ENCODE assay signal across 8 cellular contexts in genomic region chr5:177496111-177497010, GRCh38. TPM values are rescaled to one million over a fixed set of nuclear protein-coding genes. Genes with fewer than 3 reads are reported as not detected.
DNase-seq lines count a peak whose midpoint lies in the region; ATAC-seq lines count a peak whose summit lies in the region.

No MANE protein-coding gene starts in this region.

- H3K4me3 Mint-ChIP-seq in IgD-negative memory B cell: peak overlapping the region; percentile 21 to 86 (median 78)
- H3K4me3 Mint-ChIP-seq in T-helper 17 cell: peak overlapping the region; percentile 87
- H3K4me3 Mint-ChIP-seq in naive B cell: peak overlapping the region; percentile 38 to 87 (median 74)

- H3K36me3 ChIP-seq in esophagus (ENCODE audit: control insufficient read depth in 2 of 2, insufficient read depth in 2 of 2, low read length in 1 of 2): peaks cover 0 to 10% of the 10 kb centered on the region in 2 donors

- peak overlapping the region; percentile 84 to 92 for H3K27ac ChIP-seq in esophagus (ENCODE audit: low read depth in 2 of 2, low read length in 1 of 2)

- H3K36me3 Mint-ChIP-seq in IgD-negative memory B cell: peaks cover 5% of the 10 kb centered on the region
- peaks cover 4% of the 10 kb centered on the region for H3K36me3 Mint-ChIP-seq in T-helper 17 cell (ENCODE audit: low read depth)
- H3K36me3 Mint-ChIP-seq in naive B cell: peaks cover 0 to 7% of the 10 kb centered on the region in 2 donors

- H3K9me3 ChIP-seq in T-helper 17 cell (ENCODE audit: control insufficient read depth, low read length, poor library complexity, severe bottlenecking) (no peaks in the 10 kb centered on the region), esophagus (ENCODE audit: control insufficient read depth in 2 of 2, insufficient read depth in 1 of 2, low read depth in 1 of 2, low read length in 1 of 2) (no peaks in the 10 kb centered on the region)

- no peaks in the 10 kb centered on the region for H3K27me3 ChIP-seq in esophagus (ENCODE audit: control insufficient read depth in 1 of 2, insufficient read depth in 2 of 2, low read length in 2 of 2)

- peaks cover 3 to 15% of the 10 kb centered on the region in 2 donors for H3K4me1 ChIP-seq in esophagus (ENCODE audit: control insufficient read depth in 2 of 2, insufficient read depth in 2 of 2, low read length in 1 of 2)

- peaks cover 9 to 41% (median 29%) of the 10 kb centered on the region in 3 donors for H3K4me1 Mint-ChIP-seq in IgD-negative memory B cell
- peaks cover 22% of the 10 kb centered on the region for H3K4me1 Mint-ChIP-seq in T-helper 17 cell
- peaks cover 52 to 61% (median 54%) of the 10 kb centered on the region in 3 donors for H3K4me1 Mint-ChIP-seq in naive B cell

- 13 to 20% methylated on average over 22 to 31 of the region's 31 CpGs for WGBS in esophagus, 2 donors

- peak overlapping the region; percentile 53 to 64 for H3K4me3 ChIP-seq in esophagus (ENCODE audit: low read depth in 1 of 2, low read length in 2 of 2)

- H3K27ac Mint-ChIP-seq in IgD-negative memory B cell (peak overlapping the region in 1 of 3 donors; percentile 68), T-helper 17 cell (no peak overlapping the region), naive B cell (no peak overlapping the region)

- DNase-seq in EL: peak; percentile 95
- DNase-seq in T-helper 17 cell: no peak
- DNase-seq in naive B cell: no peak
- no peak for DNase-seq in Ammon's horn (ENCODE audit: low spot score)
- DNase-seq in stimulated activated CD4-positive, alpha-beta T cell treated with anti-CD3 and anti-CD28 coated beads, Interleukin-4, amount 100 ng/mL, for 4 hours: no peak

- no peak for ATAC-seq in T-helper 17 cell
- no peak for ATAC-seq in naive B cell (ENCODE audit: low read depth in 2 of 2)
- no peak for ATAC-seq in HG02970 (IDR thresholded peaks at IDR 0.05; ENCODE audit: low FRiP score, unreplicated experiment)

- peaks cover 3% of the 10 kb centered on the region for H3K27me3 Mint-ChIP-seq in IgD-negative memory B cell
- no peaks in the 10 kb centered on the region for H3K27me3 Mint-ChIP-seq in T-helper 17 cell
- H3K27me3 Mint-ChIP-seq in naive B cell: peaks cover 4 to 8% (median 7%) of the 10 kb centered on the region in 3 donors

- no peaks in the 10 kb centered on the region for H3K9me3 Mint-ChIP-seq in IgD-negative memory B cell
- H3K9me3 Mint-ChIP-seq in naive B cell: peaks cover 0 to 2% (median 0%) of the 10 kb centered on the region in 7 donors

RNA-seq across cellular contexts. Expression of gene PDLIM7, which starts 1.0 kb away (rescaled TPM):
- polyA plus RNA-seq in IgD-negative memory B cell (16.3 TPM), esophagus (100 to 1,000 TPM in 1 of 2 donors, 10 to 100 TPM in 1; 65.4 to 102 TPM), naive B cell (ENCODE audit: low read depth in 6 of 6) (1 to 10 TPM; 1.5 to 6.0 (median 3.9) TPM)
- total RNA-seq in T-helper 17 cell: 10 to 100 TPM in 1 of 2 donors, 1 to 10 TPM in 1; 6.8 to 16.2 TPM

RNA-seq across cellular contexts. Expression of gene DOK3, which starts 13.3 kb away (rescaled TPM):
- polyA plus RNA-seq in IgD-negative memory B cell: 154 TPM
- 1 to 10 TPM; 5.1 to 8.0 TPM for total RNA-seq in T-helper 17 cell
- polyA plus RNA-seq in esophagus: 1 to 10 TPM; 2.4 to 5.1 TPM
- 10 to 100 TPM; 12.7 to 47.7 (median 38.1) TPM for polyA plus RNA-seq in naive B cell (ENCODE audit: low read depth in 6 of 6)

RNA-seq across cellular contexts. Expression of gene DDX41, which starts 20.4 kb away (rescaled TPM):
- polyA plus RNA-seq in IgD-negative memory B cell (74.2 TPM), esophagus (10 to 100 TPM; 57.0 to 73.8 TPM), naive B cell (ENCODE audit: low read depth in 6 of 6) (10 to 100 TPM; 25.8 to 72.8 (median 43.0) TPM)
- total RNA-seq in T-helper 17 cell: 10 to 100 TPM; 58.6 to 66.9 TPM

RNA-seq across cellular contexts. Expression of gene DBN1, which starts 22.9 kb away (rescaled TPM):
- polyA plus RNA-seq in IgD-negative memory B cell: 0.54 TPM
- 1 to 10 TPM; 1.2 to 5.0 TPM for total RNA-seq in T-helper 17 cell
- 10 to 100 TPM; 18.2 to 24.7 TPM for polyA plus RNA-seq in esophagus
- 1 to 10 TPM in 1 of 6 donors, under 1 TPM in 3, not detected in 2; 0.31 to 1.9 (median 0.65) TPM for polyA plus RNA-seq in naive B cell (ENCODE audit: low read depth in 6 of 6)

RNA-seq across cellular contexts. Expression of gene PRR7, which starts 49.7 kb away (rescaled TPM):
- 23.1 TPM for polyA plus RNA-seq in IgD-negative memory B cell
- 10 to 100 TPM; 32.0 to 40.1 TPM for total RNA-seq in T-helper 17 cell
- polyA plus RNA-seq in esophagus: 1 to 10 TPM; 2.0 to 4.9 TPM
- polyA plus RNA-seq in naive B cell (ENCODE audit: low read depth in 6 of 6): 10 to 100 TPM; 16.2 to 39.5 (median 25.7) TPM
